Comparison of ENCODE assay signal across 16 cellular contexts in genomic region chr1:116203192-116203723, GRCh38.
DNase-seq lines count a peak whose midpoint lies in the region; ATAC-seq, FAIRE-seq and TF ChIP-seq lines count a peak whose summit lies in the region.
"Had no signal": no experiment of that assay in that cellular context is flagged by ENCODE, and none has a peak within 500 bp of the region (broad histone marks: within the 10 kb centered on the region; RNA-seq: fewer than 3 reads in every experiment).

No MANE protein-coding gene starts in this region.

- no peak for DNase-seq in D721Med (ENCODE audit: insufficient read length, low spot score)
- DNase-seq in M059J (ENCODE audit: low read depth) = peak; percentile 22
- peak; percentile 32 for DNase-seq in astrocyte of the hippocampus (ENCODE audit: low read depth, low spot score)
- peak; percentile 7 for DNase-seq in kidney tubule cell (ENCODE audit: low spot score)
- no peak for DNase-seq in Karpas-422
- DNase-seq in retina = no peak
- no peak for DNase-seq in activated naive CD4-positive, alpha-beta T cell treated with Interleukin-2 at 50 U/mL for 16 hours
- DNase-seq: activated CD8-positive, alpha-beta memory T cell treated with anti-CD3 and anti-CD28 coated beads, Interleukin-2, amount 50 U/mL, for 4 hours; activated naive CD4-positive, alpha-beta T cell treated with anti-CD3 and anti-CD28 coated beads, Interleukin-2, amount 10 ng/mL, durations not matched to agents 7 days and 5 days; AML-193; brain microvascular endothelial cell; DMS153; NCI-H2081 treated with DMSO at 0.1 percent for 48 hours; Right ventricle myocardium superior; stimulated activated CD4-positive, alpha-beta T cell treated with anti-CD3 and anti-CD28 coated beads, Interleukin-15, amount 100 ng/mL, for 24 hours had no signal

- FAIRE-seq in D721Med (lab: Jason Lieb, UNC) = no peak

- H2AFZ ChIP-seq in Karpas-422 (ENCODE audit: low read length) = no peak overlapping the region

- H3K9me3 ChIP-seq in Karpas-422 (ENCODE audit: low read length) = no peaks in the 10 kb centered on the region

- H3K9me2 ChIP-seq in Karpas-422 (replicated peaks; ENCODE audit: insufficient read depth, low read length) = no peaks in the 10 kb centered on the region

- H3K4me2 ChIP-seq in Karpas-422 (ENCODE audit: low read depth, low read length, poor library complexity, severe bottlenecking) = no peak overlapping the region

- ATAC-seq in HG03460 (IDR thresholded peaks at IDR 0.05; ENCODE audit: unreplicated experiment) = no peak

- H3K4me3 ChIP-seq in Karpas-422 (ENCODE audit: low read length) = no peak overlapping the region

- no peaks in the 10 kb centered on the region for H3K27me3 ChIP-seq in Karpas-422 (ENCODE audit: low read length)
- H3K27me3 ChIP-seq: brain microvascular endothelial cell had no signal

- H3K9ac ChIP-seq in Karpas-422 (ENCODE audit: low read length) = no peak overlapping the region

- H3K79me2 ChIP-seq in Karpas-422 (ENCODE audit: low read length) = no peaks in the 10 kb centered on the region

- H3K27ac ChIP-seq in Karpas-422 (ENCODE audit: low read length) = no peak overlapping the region
- H3K27ac ChIP-seq: brain microvascular endothelial cell had no signal

- H3K36me3 ChIP-seq in Karpas-422 (ENCODE audit: insufficient read depth, low read length) = no peaks in the 10 kb centered on the region
- H3K36me3 ChIP-seq: brain microvascular endothelial cell had no signal

- H3K4me1 ChIP-seq in Karpas-422 (ENCODE audit: low read length) = peaks cover 5% of the 10 kb centered on the region

- peak; percentile 12 for TF ChIP-seq CTCF in D721Med (IDR thresholded peaks at IDR 0.05; ENCODE audit: insufficient read depth, missing control alignments)

- no peaks in the 10 kb centered on the region for H4K20me1 ChIP-seq in Karpas-422 (ENCODE audit: insufficient read depth, low read depth, low read length)

Comparison
In these comparisons a context has a peak if more than half of its experiments do, and no peak if none do; other contexts are left out.
1. DNase-seq: peak in M059J (single experiment), astrocyte of the hippocampus (single experiment) and kidney tubule cell (single experiment); none in D721Med (single experiment), Karpas-422 (single experiment), retina (single experiment) and activated naive CD4-positive, alpha-beta T cell treated with Interleukin-2 at 50 U/mL for 16 hours (single experiment).